ENCODE assay signal across 28 cellular contexts in the genomic region with DNA sequence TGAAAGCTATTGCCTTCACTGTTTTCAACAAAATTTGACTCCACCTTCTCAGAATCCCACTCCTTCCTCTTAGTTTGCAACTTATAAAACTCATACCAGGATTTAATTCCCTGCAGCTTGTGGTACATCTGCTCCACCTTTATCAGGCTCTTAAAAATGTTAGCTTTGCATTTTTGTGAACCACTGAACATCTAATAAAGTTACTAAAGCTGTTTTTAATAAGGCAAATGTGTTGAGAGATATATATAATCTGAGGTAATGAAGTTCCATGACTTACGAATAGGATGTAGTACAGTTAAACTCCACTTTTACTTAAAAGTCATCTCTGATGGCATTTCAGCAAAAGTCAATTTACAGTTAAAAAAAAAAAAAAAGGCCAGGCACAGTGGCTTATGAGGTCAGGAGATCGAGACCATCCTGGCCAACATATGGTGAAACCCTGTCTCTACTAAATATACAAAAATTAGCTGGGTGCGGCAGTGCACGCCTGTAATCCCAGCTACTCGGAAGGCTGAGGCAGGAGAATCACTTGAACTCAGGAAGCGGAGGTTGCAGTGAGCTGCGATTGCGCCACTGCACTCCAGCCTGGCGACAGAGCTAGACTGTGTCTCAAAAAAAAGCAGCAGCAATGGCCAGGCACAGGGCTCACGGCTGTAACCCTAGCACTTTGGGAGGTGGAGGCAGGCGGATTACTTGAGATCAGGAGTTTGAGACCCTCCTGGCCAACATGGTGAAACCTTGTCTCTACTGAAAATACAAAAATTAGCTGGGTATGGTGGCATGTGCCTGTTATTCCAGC.
DNase-seq lines count a peak whose midpoint lies in the region; ATAC-seq, FAIRE-seq and TF ChIP-seq lines count a peak whose summit lies in the region.
"Had no signal": no experiment of that assay in that cellular context is flagged by ENCODE, and none has a peak within 500 bp of the region (broad histone marks: within the 10 kb centered on the region; RNA-seq: fewer than 3 reads in every experiment).

No MANE protein-coding gene starts in this region.

- H3K4me3 ChIP-seq in A549: no peak overlapping the region
- no peak overlapping the region for H3K4me3 ChIP-seq in right lobe of liver
- H3K4me3 ChIP-seq in H7 (ENCODE audit: insufficient read depth, low read depth, low read length): no peak overlapping the region
- no peak overlapping the region for H3K4me3 ChIP-seq in esophagus squamous epithelium
- H3K4me3 ChIP-seq in HAP-1: no peak overlapping the region
- H3K4me3 ChIP-seq: dorsolateral prefrontal cortex, GM23338, SJCRH30 had no signal

- H3K27me3 ChIP-seq in right lobe of liver: no peaks in the 10 kb centered on the region
- no peaks in the 10 kb centered on the region for H3K27me3 ChIP-seq in H7 (ENCODE audit: control insufficient read depth, insufficient read depth, low read length)
- no peaks in the 10 kb centered on the region for H3K27me3 ChIP-seq in esophagus squamous epithelium
- no peaks in the 10 kb centered on the region for H3K27me3 ChIP-seq in HAP-1 (ENCODE audit: low read depth)
- H3K27me3 ChIP-seq: dorsolateral prefrontal cortex, SJCRH30 had no signal

- TF ChIP-seq POLR2A in A549 (IDR thresholded peaks at IDR 0.05; ENCODE audit: low read length): no peak
- TF ChIP-seq POLR2A in right lobe of liver (IDR thresholded peaks at IDR 0.05): no peak
- TF ChIP-seq POLR2A in esophagus squamous epithelium (IDR thresholded peaks at IDR 0.05): no peak

- CTCF ChIA-PET in A549 (lab: Yijun Ruan, JAX): interaction anchor here (0.9 to 1.0 kb wide), 4 partner anchors 25 to 242 kb away, joined by 3 read pairs; no protein-coding TSS in a partner anchor

- H3K4me2 ChIP-seq in A549: no peak overlapping the region
- H3K4me2 ChIP-seq: GM23338 had no signal

- FAIRE-seq in A549 (lab: Jason Lieb, UNC): no peak
- FAIRE-seq: astrocyte, D721Med had no signal

- in situ Hi-C loops in HAP-1 (cut with MboI; ENCODE audit: low sequenced_read_pairs): no loop called here

- H3K36me3 Mint-ChIP-seq in HFFc6 (ENCODE audit: low read depth): peaks cover 18% of the 10 kb centered on the region
- no peaks in the 10 kb centered on the region for H3K36me3 Mint-ChIP-seq in dendritic cell treated with granulocyte-macrophage colony-stimulating factor and Interleukin-4, amounts not matched to agents 40 ng/mL and 50 ng/mL, for 4 days (ENCODE audit: low read depth)
- H3K36me3 Mint-ChIP-seq: activated naive CD8-positive, alpha-beta T cell treated with anti-CD3 and anti-CD28 coated beads for 36 hours had no signal

- H3K9me3 ChIP-seq in A549 (no peaks in the 10 kb centered on the region), right lobe of liver (no peaks in the 10 kb centered on the region), esophagus squamous epithelium (no peaks in the 10 kb centered on the region), HAP-1 (no peaks in the 10 kb centered on the region)
- H3K9me3 ChIP-seq: SJCRH30 had no signal

- no peak overlapping the region for H3K4me3 Mint-ChIP-seq in HFFc6
- peak overlapping the region; percentile 52 for H3K4me3 Mint-ChIP-seq in dendritic cell treated with granulocyte-macrophage colony-stimulating factor and Interleukin-4, amounts not matched to agents 40 ng/mL and 50 ng/mL, for 4 days
- H3K4me3 Mint-ChIP-seq: activated naive CD8-positive, alpha-beta T cell treated with anti-CD3 and anti-CD28 coated beads for 36 hours; activated T-helper 17 cell treated with anti-CD3 and anti-CD28 coated beads, Interleukin-2, amount 50 U/mL, for 72 hours; central memory CD8-positive, alpha-beta T cell; GM23338; T-helper 1 cell treated with Interleukin-12 subunit alpha and Interleukin-12 subunit beta and Interleukin-4 antibody, amounts not matched to agents 30 μg/mL and 1 μg/mL, for 36 hours; type B pancreatic cell had no signal

- no peaks in the 10 kb centered on the region for H3K27me3 Mint-ChIP-seq in HFFc6 (ENCODE audit: insufficient read depth)
- H3K27me3 Mint-ChIP-seq in dendritic cell treated with granulocyte-macrophage colony-stimulating factor and Interleukin-4, amounts not matched to agents 40 ng/mL and 50 ng/mL, for 4 days: no peaks in the 10 kb centered on the region
- H3K27me3 Mint-ChIP-seq: type B pancreatic cell had no signal

- 76% methylated on average over 11 of the region's 11 CpGs for WGBS in A549 (ENCODE audit: missing lambda C conversion rate)
- 70% methylated on average over 10 of the region's 11 CpGs for WGBS in right lobe of liver (ENCODE audit: insufficient coverage, low coverage, low lambda C conversion rate, missing lambda C conversion rate)
- WGBS in esophagus squamous epithelium, 2 donors: 82 to 86% methylated on average over 11 of the region's 11 CpGs

- no peak for ATAC-seq in A549
- peak in 3 of 4 donors; percentile 21 to 45 (median 28) for ATAC-seq in right lobe of liver
- ATAC-seq: activated T-helper 17 cell treated with anti-CD3 and anti-CD28 coated beads, Interleukin-2, amount 50 U/mL, for 72 hours; GM23338 had no signal

- peak overlapping the region; percentile 41 to 84; a peak in 4 of 6 replicates for H3K27ac ChIP-seq in A549
- no peak overlapping the region for H3K27ac ChIP-seq in right lobe of liver
- H3K27ac ChIP-seq in esophagus squamous epithelium: no peak overlapping the region
- H3K27ac ChIP-seq: SJCRH30 had no signal

- intact Hi-C loops in dendritic cell treated with granulocyte-macrophage colony-stimulating factor and Interleukin-4, amounts not matched to agents 40 ng/mL and 50 ng/mL, for 4 days (cut with micrococcal nuclease): loop anchor here (5.0 to 10.0 kb wide), 2 partner anchors 54 to 106 kb away; a partner anchor contains a TSS
- intact Hi-C loops in right lobe of liver (cut with DNase I): no loop called here
- intact Hi-C loops in esophagus squamous epithelium (cut with DNase I): no loop called here

- POLR2A ChIA-PET in A549 (lab: Yijun Ruan, JAX): no interaction called here

- H3K36me3 ChIP-seq in right lobe of liver (no peaks in the 10 kb centered on the region), H7 (replicated peaks; ENCODE audit: control insufficient read depth, insufficient read depth, low read length) (no peaks in the 10 kb centered on the region), esophagus squamous epithelium (no peaks in the 10 kb centered on the region), HAP-1 (replicated peaks) (no peaks in the 10 kb centered on the region)
- H3K36me3 ChIP-seq: SJCRH30 had no signal

- H3K27ac Mint-ChIP-seq in HFFc6: peak overlapping the region; percentile 36; the same call in 1 of the 2 replicates
- peak overlapping the region; percentile 84 for H3K27ac Mint-ChIP-seq in dendritic cell treated with granulocyte-macrophage colony-stimulating factor and Interleukin-4, amounts not matched to agents 40 ng/mL and 50 ng/mL, for 4 days
- H3K27ac Mint-ChIP-seq: activated naive CD8-positive, alpha-beta T cell treated with anti-CD3 and anti-CD28 coated beads for 36 hours; activated T-helper 17 cell treated with anti-CD3 and anti-CD28 coated beads, Interleukin-2, amount 50 U/mL, for 72 hours; GM23338; T-helper 1 cell treated with Interleukin-12 subunit alpha and Interleukin-12 subunit beta and Interleukin-4 antibody, amounts not matched to agents 30 μg/mL and 1 μg/mL, for 36 hours; type B pancreatic cell had no signal

- TF ChIP-seq CTCF in A549 (IDR thresholded peaks at IDR 0.05) (no peak), HFFc6 (IDR thresholded peaks at IDR 0.05) (no peak), right lobe of liver (IDR thresholded peaks at IDR 0.05) (no peak), esophagus squamous epithelium (IDR thresholded peaks at IDR 0.05) (no peak)

- H3K4me1 ChIP-seq in A549 (peaks cover 68% of the 10 kb centered on the region), right lobe of liver (peaks cover 0 to 16% (median 0%) of the 10 kb centered on the region in 4 donors), esophagus squamous epithelium (peaks cover 9 to 50% (median 15%) of the 10 kb centered on the region in 3 donors), HAP-1 (no peaks in the 10 kb centered on the region)

- no peak for DNase-seq in A549 (ENCODE audit: low read depth in 1 of 2, low spot score in 1 of 2)
- no peak for DNase-seq in HFFc6
- peak in 2 of 3 donors; percentile 51 to 70 for DNase-seq in right lobe of liver
- no peak for DNase-seq in H7
- no peak for DNase-seq in esophagus squamous epithelium (lab: John Stamatoyannopoulos, UW)
- no peak for DNase-seq in NCI-H1417 (lab: John Stamatoyannopoulos, UW)
- DNase-seq in HAP-1 (ENCODE audit: low spot score in 2 of 2): no peak
- DNase-seq: activated CD4-positive, alpha-beta T cell treated with anti-CD3 and anti-CD28 coated beads, Interleukin-2, amount 50 U/mL, for 1 hour; activated naive CD8-positive, alpha-beta T cell treated with anti-CD3 and anti-CD28 coated beads for 36 hours; C1 segment of cervical spinal cord; dorsolateral prefrontal cortex; foreskin fibroblast; islet precursor cell; mesendoderm; MM.1S; NCI-H187 treated with DMSO at 0.1 percent for 48 hours; NCI-H774; occipital lobe; SJCRH30; stimulated activated CD4-positive, alpha-beta T cell treated with anti-CD3 and anti-CD28 coated beads, Interleukin-4, amount 100 ng/mL, for 24 hours had no signal

- H3K9me3 Mint-ChIP-seq in HFFc6: no peaks in the 10 kb centered on the region
- no peaks in the 10 kb centered on the region for H3K9me3 Mint-ChIP-seq in dendritic cell treated with granulocyte-macrophage colony-stimulating factor and Interleukin-4, amounts not matched to agents 40 ng/mL and 50 ng/mL, for 4 days
- H3K9me3 Mint-ChIP-seq: activated naive CD8-positive, alpha-beta T cell treated with anti-CD3 and anti-CD28 coated beads for 36 hours; activated T-helper 17 cell treated with anti-CD3 and anti-CD28 coated beads, Interleukin-2, amount 50 U/mL, for 72 hours; central memory CD8-positive, alpha-beta T cell; GM23338; type B pancreatic cell had no signal

- TF ChIP-seq RAD21 in A549 (conservative IDR thresholded peaks at IDR 0.05 in 1 of 2, IDR thresholded peaks at IDR 0.05 in 1 of 2): no peak

- H3K4me1 Mint-ChIP-seq in HFFc6 (ENCODE audit: low read depth): peaks cover 69% of the 10 kb centered on the region
- H3K4me1 Mint-ChIP-seq in dendritic cell treated with granulocyte-macrophage colony-stimulating factor and Interleukin-4, amounts not matched to agents 40 ng/mL and 50 ng/mL, for 4 days (ENCODE audit: low read depth): peaks cover 59% of the 10 kb centered on the region
- H3K4me1 Mint-ChIP-seq: activated T-helper 17 cell treated with anti-CD3 and anti-CD28 coated beads, Interleukin-2, amount 50 U/mL, for 72 hours; central memory CD8-positive, alpha-beta T cell had no signal

- no peak for TF ChIP-seq EP300 in A549 (IDR thresholded peaks at IDR 0.05)

TF ChIP-seq in A549, 52 proteins besides CTCF, POLR2A, EP300 and RAD21:
- peak; percentile 51 to 71; a peak in 3 of 4 replicates for TF ChIP-seq CEBPB (IDR thresholded peaks at IDR 0.05)
- TF ChIP-seq, protein P1, sequence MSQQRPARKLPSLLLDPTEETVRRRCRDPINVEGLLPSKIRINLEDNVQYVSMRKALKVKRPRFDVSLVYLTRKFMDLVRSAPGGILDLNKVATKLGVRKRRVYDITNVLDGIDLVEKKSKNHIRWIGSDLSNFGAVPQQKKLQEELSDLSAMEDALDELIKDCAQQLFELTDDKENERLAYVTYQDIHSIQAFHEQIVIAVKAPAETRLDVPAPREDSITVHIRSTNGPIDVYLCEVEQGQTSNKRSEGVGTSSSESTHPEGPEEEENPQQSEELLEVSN (IDR thresholded peaks at IDR 0.05; ENCODE audit: borderline replicate concordance, low read depth): no peak
TF ChIP-seq in A549: peak in this region for 1.

Comparison
In these comparisons a context has a peak if more than half of its experiments do, and no peak if none do; other contexts are left out.
1. ATAC-seq: peak in right lobe of liver (3 of 4); none in A549 (0 of 2).
2. DNase-seq: peak in right lobe of liver (2 of 3); none in A549 (0 of 2), HFFc6 (single experiment), H7 (single experiment), esophagus squamous epithelium (single experiment), NCI-H1417 (0 of 3) and HAP-1 (0 of 2).
3. H3K27ac ChIP-seq: peak in A549 (2 of 2); none in right lobe of liver (0 of 3) and esophagus squamous epithelium (0 of 4).